Comparison of ENCODE assay signal across 13 cellular contexts in genomic region chr14:77660754-77661153, GRCh38. TPM values are rescaled to one million over a fixed set of nuclear protein-coding genes. Genes with fewer than 3 reads are reported as not detected.
A peak's percentile ranks its signal among the peaks of the same experiment; 100 is the strongest.
DNase-seq lines count a peak whose midpoint lies in the region; ATAC-seq and TF ChIP-seq lines count a peak whose summit lies in the region.
"Had no signal": no experiment of that assay in that cellular context is flagged by ENCODE, and none has a peak within 500 bp of the region (broad histone marks: within the 10 kb centered on the region; RNA-seq: fewer than 3 reads in every experiment).

No MANE protein-coding gene starts in this region.

- ATAC-seq in GM19328 (IDR thresholded peaks at IDR 0.05; ENCODE audit: unreplicated experiment): no peak
- no peak for ATAC-seq in activated CD4-positive, CD25-positive, alpha-beta regulatory T cell treated with anti-CD3 and anti-CD28 coated beads, Interleukin-2, amount 50 U/mL, for 24 hours
- ATAC-seq: activated naive CD8-positive, alpha-beta T cell treated with anti-CD3 and anti-CD28 coated beads, Interleukin-2, amount 50 U/mL, for 24 hours had no signal

- no peak for TF ChIP-seq CTCF in endothelial cell (IDR thresholded peaks at IDR 0.05; ENCODE audit: unreplicated experiment)

- peaks cover 17% of the 10 kb centered on the region for H3K4me1 Mint-ChIP-seq in endothelial cell (ENCODE audit: unreplicated experiment)
- H3K4me1 Mint-ChIP-seq: activated naive CD8-positive, alpha-beta T cell treated with anti-CD3 and anti-CD28 coated beads, Interleukin-2, amount 50 U/mL, for 24 hours had no signal

- H3K27me3 Mint-ChIP-seq in endothelial cell (ENCODE audit: unreplicated experiment): peaks cover 4% of the 10 kb centered on the region
- H3K27me3 Mint-ChIP-seq: activated naive CD8-positive, alpha-beta T cell treated with anti-CD3 and anti-CD28 coated beads, Interleukin-2, amount 50 U/mL, for 24 hours had no signal

- H3K27ac Mint-ChIP-seq in endothelial cell (ENCODE audit: unreplicated experiment): peak overlapping the region; percentile 77
- H3K27ac Mint-ChIP-seq: activated naive CD8-positive, alpha-beta T cell treated with anti-CD3 and anti-CD28 coated beads, Interleukin-2, amount 50 U/mL, for 24 hours had no signal

- H3K27ac ChIP-seq in temporal lobe (ENCODE audit: low read depth, low read length): peak overlapping the region; percentile 36
- H3K27ac ChIP-seq: prostate gland had no signal

- no peaks in the 10 kb centered on the region for H3K36me3 Mint-ChIP-seq in endothelial cell (ENCODE audit: low read depth, unreplicated experiment)

- H3K4me3 Mint-ChIP-seq in endothelial cell (ENCODE audit: unreplicated experiment): no peak overlapping the region
- H3K4me3 Mint-ChIP-seq: activated naive CD8-positive, alpha-beta T cell treated with anti-CD3 and anti-CD28 coated beads, Interleukin-2, amount 50 U/mL, for 24 hours had no signal

- H3K9me3 Mint-ChIP-seq in endothelial cell (ENCODE audit: unreplicated experiment): no peaks in the 10 kb centered on the region
- H3K9me3 Mint-ChIP-seq: activated naive CD8-positive, alpha-beta T cell treated with anti-CD3 and anti-CD28 coated beads, Interleukin-2, amount 50 U/mL, for 24 hours had no signal

- DNase-seq in M059J (ENCODE audit: low read depth) (peak; percentile 80), NCI-H345 (lab: John Stamatoyannopoulos, UW) (peak; percentile 91), endothelial cell (ENCODE audit: low spot score) (no peak)
- no peak for DNase-seq in activated CD4-positive, alpha-beta T cell treated with anti-CD3 and anti-CD28 coated beads for 48 hours
- DNase-seq: activated CD8-positive, alpha-beta memory T cell treated with anti-CD3 and anti-CD28 coated beads, Interleukin-2, amount 50 U/mL, for 4 hours; activated naive CD8-positive, alpha-beta T cell treated with anti-CD3 and anti-CD28 coated beads, Interleukin-2, amount 50 U/mL, for 24 hours; effector CD8-positive, alpha-beta T cell; stimulated activated CD4-positive, alpha-beta T cell treated with anti-CD3 and anti-CD28 coated beads, Interleukin-4, amount 100 ng/mL, for 24 hours; stomach had no signal

RNA-seq across cellular contexts. Expression of gene SPTLC2, which starts 44.3 kb away (rescaled TPM):
- 12.5 and 18.8 TPM in 2 replicates for total RNA-seq in M059J (2014; rRNA removed; shearing (Covaris generic))
- 63.6 TPM for total RNA-seq in endothelial cell (ENCODE audit: unreplicated experiment)
- 22.4 TPM for total RNA-seq in temporal lobe

RNA-seq across cellular contexts. Expression of gene ALKBH1, which starts 47.1 kb away (rescaled TPM):
- 20.4 and 27.7 TPM in 2 replicates for total RNA-seq in M059J (2014; rRNA removed; shearing (Covaris generic))
- total RNA-seq in endothelial cell (ENCODE audit: unreplicated experiment): 10.8 TPM
- 8.9 TPM for total RNA-seq in temporal lobe

RNA-seq across cellular contexts. Expression of gene SLIRP, which starts 47.1 kb away (rescaled TPM):
- 332 and 421 TPM in 2 replicates for total RNA-seq in M059J (2014; rRNA removed; shearing (Covaris generic))
- 94.7 TPM for total RNA-seq in endothelial cell (ENCODE audit: unreplicated experiment)
- total RNA-seq in temporal lobe: 44.3 TPM

Comparison
In these comparisons a context has a peak if more than half of its experiments do, and no peak if none do; other contexts are left out.
1. DNase-seq: peak in M059J (single experiment) and NCI-H345 (single experiment); none in endothelial cell (single experiment) and activated CD4-positive, alpha-beta T cell treated with anti-CD3 and anti-CD28 coated beads for 48 hours (single experiment).